ENCODE assay signal across 30 cellular contexts in the genomic region with DNA sequence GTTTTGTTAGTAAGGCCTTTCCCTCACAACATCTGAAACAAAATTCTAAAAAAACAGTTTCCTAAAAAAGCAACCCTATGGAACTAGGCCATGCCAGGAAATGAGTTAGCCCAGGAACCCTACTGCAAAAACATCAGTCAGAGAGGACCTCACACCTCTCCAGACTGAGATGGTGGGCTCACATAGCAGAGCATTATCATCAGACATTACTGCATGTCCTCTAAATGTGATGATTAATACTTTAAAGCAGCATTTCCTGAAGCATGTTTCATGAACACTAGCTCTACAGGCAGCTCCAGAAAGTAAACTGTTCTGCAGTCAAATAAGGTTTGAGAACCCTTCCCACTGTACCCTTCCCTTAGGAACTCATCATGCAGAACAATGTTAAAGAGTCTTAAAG.
DNase-seq lines count a peak whose midpoint lies in the region; ATAC-seq, FAIRE-seq and TF ChIP-seq lines count a peak whose summit lies in the region.
"Had no signal": no experiment of that assay in that cellular context is flagged by ENCODE, and none has a peak within 500 bp of the region (broad histone marks: within the 10 kb centered on the region; RNA-seq: fewer than 3 reads in every experiment).

No MANE protein-coding gene starts in this region.

- no peak for ATAC-seq in GM18858 (IDR thresholded peaks at IDR 0.05; ENCODE audit: unreplicated experiment)
- no peak for ATAC-seq in T-helper 17 cell
- ATAC-seq in activated CD4-positive, CD25-positive, alpha-beta regulatory T cell treated with anti-CD3 and anti-CD28 coated beads, Interleukin-2, amount 50 U/mL, for 24 hours: no peak
- ATAC-seq: A549; activated CD8-positive, alpha-beta T cell treated with anti-CD3 and anti-CD28 coated beads, Interleukin-2, amount 10 ng/mL, durations not matched to agents 7 days and 5 days; body of pancreas; gastrocnemius medialis; lower lobe of right lung; psoas muscle had no signal

- peak overlapping the region; percentile 2 for H3K9ac ChIP-seq in astrocyte (ENCODE audit: low read length)

- peak overlapping the region; percentile 45 for H3K4me2 ChIP-seq in astrocyte (ENCODE audit: low read length)
- H3K4me2 ChIP-seq: A549 had no signal

- TF ChIP-seq POLR2A in GM12891 (IDR thresholded peaks at IDR 0.05; ENCODE audit: low read depth, low read length): no peak

- H3K4me1 Mint-ChIP-seq in astrocyte (ENCODE audit: low read depth, unreplicated experiment): peaks cover 15% of the 10 kb centered on the region
- peaks cover 2% of the 10 kb centered on the region for H3K4me1 Mint-ChIP-seq in T-helper 17 cell
- H3K4me1 Mint-ChIP-seq: activated naive CD8-positive, alpha-beta T cell treated with anti-CD3 and anti-CD28 coated beads, Interleukin-2, amount 10 ng/mL, durations not matched to agents 7 days and 5 days had no signal

- H4K20me1 ChIP-seq in astrocyte (ENCODE audit: insufficient read depth, low read length): no peaks in the 10 kb centered on the region

- H3K4me1 ChIP-seq in astrocyte (ENCODE audit: insufficient read depth, low read length): peaks cover 12% of the 10 kb centered on the region
- H3K4me1 ChIP-seq: body of pancreas, gastrocnemius medialis, lower lobe of right lung, psoas muscle had no signal

- DNase-seq in AG08395 (ENCODE audit: low spot score): peak; percentile 5
- DNase-seq in GM12891 (ENCODE audit: insufficient read length, low spot score): no peak
- DNase-seq in astrocyte (ENCODE audit: low read depth): peak; percentile 65
- DNase-seq in inferior parietal cortex (ENCODE audit: extremely low spot score): peak; percentile 8
- DNase-seq in T-helper 17 cell: no peak
- no peak for DNase-seq in NK-92 (lab: John Stamatoyannopoulos, UW; ENCODE audit: unreplicated experiment)
- DNase-seq: activated CD8-positive, alpha-beta T cell treated with anti-CD3 and anti-CD28 coated beads, Interleukin-2, amount 10 ng/mL, durations not matched to agents 7 days and 5 days; activated effector memory CD4-positive, alpha-beta T cell treated with Interleukin-2 at 50 U/mL for 16 hours; activated naive CD8-positive, alpha-beta T cell treated with anti-CD3 and anti-CD28 coated beads, Interleukin-2, amount 10 ng/mL, durations not matched to agents 7 days and 5 days; activated T-cell treated with anti-CD3 and anti-CD28 coated beads for 4 hours; body of pancreas; C1 segment of cervical spinal cord; Calu3; effector CD4-positive, alpha-beta T cell; gastrocnemius medialis; hippocampal formation; islet precursor cell; KG1; lower lobe of right lung; NCI-H1417 treated with DMSO at 0.1 percent for 48 hours; NCI-H2107; NCI-H446; OCI-M1; psoas muscle; SHP77; T-helper 9 cell; upper lobe of left lung had no signal

- no peaks in the 10 kb centered on the region for H3K36me3 ChIP-seq in astrocyte (ENCODE audit: insufficient read depth, low read length)
- H3K36me3 ChIP-seq: gastrocnemius medialis, lower lobe of right lung, upper lobe of left lung had no signal

- peaks cover 3% of the 10 kb centered on the region for H3K9me3 Mint-ChIP-seq in astrocyte (ENCODE audit: unreplicated experiment)

- H3K27ac Mint-ChIP-seq in astrocyte (ENCODE audit: unreplicated experiment) (peak overlapping the region; percentile 94), T-helper 17 cell (no peak overlapping the region)
- H3K27ac Mint-ChIP-seq: activated CD8-positive, alpha-beta T cell treated with anti-CD3 and anti-CD28 coated beads, Interleukin-2, amount 10 ng/mL, durations not matched to agents 7 days and 5 days; activated naive CD8-positive, alpha-beta T cell treated with anti-CD3 and anti-CD28 coated beads, Interleukin-2, amount 10 ng/mL, durations not matched to agents 7 days and 5 days had no signal

- H3K27me3 Mint-ChIP-seq in astrocyte (ENCODE audit: low read depth, unreplicated experiment): no peaks in the 10 kb centered on the region
- peaks cover 36% of the 10 kb centered on the region for H3K27me3 Mint-ChIP-seq in T-helper 17 cell
- H3K27me3 Mint-ChIP-seq: activated naive CD8-positive, alpha-beta T cell treated with anti-CD3 and anti-CD28 coated beads, Interleukin-2, amount 10 ng/mL, durations not matched to agents 7 days and 5 days had no signal

- no peaks in the 10 kb centered on the region for H3K27me3 ChIP-seq in astrocyte (ENCODE audit: insufficient read depth, low read length)
- H3K27me3 ChIP-seq: upper lobe of left lung had no signal

- peak; percentile 68 for FAIRE-seq in GM12891 (lab: Jason Lieb, UNC)
- peak; percentile 78 for FAIRE-seq in astrocyte (lab: Jason Lieb, UNC)
- FAIRE-seq: A549 had no signal

- no peaks in the 10 kb centered on the region for H3K9me3 ChIP-seq in astrocyte (ENCODE audit: insufficient read depth, low read depth, low read length)
- no peaks in the 10 kb centered on the region for H3K9me3 ChIP-seq in T-helper 17 cell (ENCODE audit: control insufficient read depth, low read length, poor library complexity, severe bottlenecking)
- H3K9me3 ChIP-seq: A549, body of pancreas, gastrocnemius medialis, lower lobe of right lung, psoas muscle, upper lobe of left lung had no signal

- no peak overlapping the region for H3K4me3 ChIP-seq in astrocyte (ENCODE audit: insufficient read depth, low read depth, low read length)
- H3K4me3 ChIP-seq: A549, body of pancreas, gastrocnemius medialis, lower lobe of right lung, psoas muscle, upper lobe of left lung had no signal

- no peaks in the 10 kb centered on the region for H3K79me2 ChIP-seq in astrocyte (ENCODE audit: insufficient read depth, low read length)

- H3K4me3 Mint-ChIP-seq in astrocyte (ENCODE audit: unreplicated experiment) (no peak overlapping the region), T-helper 17 cell (no peak overlapping the region)
- H3K4me3 Mint-ChIP-seq: activated CD8-positive, alpha-beta T cell treated with anti-CD3 and anti-CD28 coated beads, Interleukin-2, amount 10 ng/mL, durations not matched to agents 7 days and 5 days; activated naive CD8-positive, alpha-beta T cell treated with anti-CD3 and anti-CD28 coated beads, Interleukin-2, amount 10 ng/mL, durations not matched to agents 7 days and 5 days had no signal

- H3K27ac ChIP-seq in astrocyte (ENCODE audit: low read depth, low read length): peak overlapping the region; percentile 63
- H3K27ac ChIP-seq: A549, body of pancreas, gastrocnemius medialis, lower lobe of right lung, psoas muscle, upper lobe of left lung had no signal

- H3K36me3 Mint-ChIP-seq in astrocyte (ENCODE audit: low read depth, unreplicated experiment): no peaks in the 10 kb centered on the region
- H3K36me3 Mint-ChIP-seq in T-helper 17 cell (ENCODE audit: low read depth): no peaks in the 10 kb centered on the region
- H3K36me3 Mint-ChIP-seq: activated naive CD8-positive, alpha-beta T cell treated with anti-CD3 and anti-CD28 coated beads, Interleukin-2, amount 10 ng/mL, durations not matched to agents 7 days and 5 days had no signal

- no peak overlapping the region for H2AFZ ChIP-seq in astrocyte (ENCODE audit: low read depth, low read length)

- no peak for TF ChIP-seq CTCF in astrocyte (IDR thresholded peaks at IDR 0.05; ENCODE audit: insufficient read depth, low read depth, low read length)

TF ChIP-seq in GM12891, 5 proteins besides CTCF, POLR2A, EP300 and RAD21:
- TF ChIP-seq SPI1 (IDR thresholded peaks at IDR 0.05; ENCODE audit: low read depth, low read length): no peak
- no peak for TF ChIP-seq POU2F2 (IDR thresholded peaks at IDR 0.05; ENCODE audit: low read depth, low read length)
- TF ChIP-seq POLR2AphosphoS5 (IDR thresholded peaks at IDR 0.05; ENCODE audit: low read depth, low read length): no peak
- no peak for TF ChIP-seq PAX5 (IDR thresholded peaks at IDR 0.05; ENCODE audit: insufficient read depth, low read length, severe bottlenecking)
- TF ChIP-seq TAF1 (IDR thresholded peaks at IDR 0.05; ENCODE audit: low read depth, low read length): no peak

Comparison
In these comparisons a context has a peak if more than half of its experiments do, and no peak if none do; other contexts are left out.
1. DNase-seq: peak in AG08395 (single experiment), astrocyte (single experiment) and inferior parietal cortex (single experiment); none in GM12891 (single experiment), T-helper 17 cell (0 of 3) and NK-92 (single experiment).